Comparison of ENCODE assay signal across 16 cellular contexts in genomic region chr2:60405266-60405665, GRCh38.
A peak's percentile ranks its signal among the peaks of the same experiment; 100 is the strongest.
DNase-seq lines count a peak whose midpoint lies in the region; ATAC-seq and TF ChIP-seq lines count a peak whose summit lies in the region.
"Had no signal": no experiment of that assay in that cellular context is flagged by ENCODE, and none has a peak within 500 bp of the region (broad histone marks: within the 10 kb centered on the region; RNA-seq: fewer than 3 reads in every experiment).

No MANE protein-coding gene starts in this region.

- ATAC-seq in upper lobe of right lung (peak; percentile 28), HG02981 (IDR thresholded peaks at IDR 0.05; ENCODE audit: unreplicated experiment) (no peak)
- ATAC-seq: A549, K562 had no signal

- H3K4me1 Mint-ChIP-seq in mesothelial cell of epicardium, result peaks cover 67% of the 10 kb centered on the region
- H3K4me1 Mint-ChIP-seq in activated T-helper 2 cell treated with anti-CD3 and anti-CD28 coated beads, Interferon-gamma antibody, Interleukin-2, Interleukin-4, amounts not matched to agents 10 μg/mL and 5 μg/mL and 100 μg/mL, durations not matched to agents 14 hours and 24 hours and 36 hours (ENCODE audit: low read depth), result no peaks in the 10 kb centered on the region
- H3K4me1 Mint-ChIP-seq: CD4-positive, CD25-positive, alpha-beta regulatory T cell had no signal

- H2AFZ ChIP-seq in trophoblast cell (ENCODE audit: insufficient read depth, low read length, poor library complexity), result no peak overlapping the region

- H2AK5ac ChIP-seq in trophoblast cell (ENCODE audit: low read length), result no peak overlapping the region

- WGBS in trophoblast cell (ENCODE audit: extremely low coverage, insufficient coverage, insufficient read length), result no CpG with 5 or more reads among the region's 6 CpGs

- peak overlapping the region; percentile 3 for H3K18ac ChIP-seq in trophoblast cell (ENCODE audit: low read length)

- DNase-seq in SJCRH30, result peak; percentile 83 to 92
- DNase-seq in mesothelial cell of epicardium (ENCODE audit: low spot score in 2 of 2, unreplicated experiment in 2 of 2), result no peak
- DNase-seq in trophoblast cell, result no peak
- DNase-seq in upper lobe of right lung, result no peak
- DNase-seq in activated T-helper 2 cell treated with anti-CD3 and anti-CD28 coated beads, Interferon-gamma antibody, Interleukin-2, Interleukin-4, amounts not matched to agents 10 μg/mL and 5 μg/mL and 100 μg/mL, durations not matched to agents 14 hours and 24 hours and 36 hours (ENCODE audit: low spot score), result no peak
- no peak for DNase-seq in nucleus accumbens (lab: John Stamatoyannopoulos, UW)
- DNase-seq: Calu3; CD4-positive, CD25-positive, alpha-beta regulatory T cell; DMS153; DND-41; GDM1; HCEC 1CT; HFFc6 had no signal

- TF ChIP-seq CTCF in mesothelial cell of epicardium (IDR thresholded peaks at IDR 0.05; ENCODE audit: unreplicated experiment), result no peak
- TF ChIP-seq CTCF in upper lobe of right lung (IDR thresholded peaks at IDR 0.05), result no peak

- H4K12ac ChIP-seq in trophoblast cell (ENCODE audit: low read depth, low read length), result no peak overlapping the region

- H3K27me3 ChIP-seq in SJCRH30 (no peaks in the 10 kb centered on the region), trophoblast cell (ENCODE audit: insufficient read depth, low read length) (no peaks in the 10 kb centered on the region), upper lobe of right lung (no peaks in the 10 kb centered on the region)

- peaks cover 38% of the 10 kb centered on the region for H3K4me1 ChIP-seq in SJCRH30
- peaks cover 36 to 41% of the 10 kb centered on the region in 2 experiments for H3K4me1 ChIP-seq in trophoblast cell (ENCODE audit: control insufficient read depth in 1 of 2, insufficient read depth in 2 of 2, low read length in 2 of 2)
- no peaks in the 10 kb centered on the region for H3K4me1 ChIP-seq in upper lobe of right lung
- H3K4me1 ChIP-seq: A549 had no signal

- no peak overlapping the region for H3K4ac ChIP-seq in trophoblast cell (ENCODE audit: low read depth, low read length)

- peak overlapping the region; percentile 7 for H2BK12ac ChIP-seq in trophoblast cell (ENCODE audit: low read length)

- H3K23ac ChIP-seq in trophoblast cell (ENCODE audit: low read length), result no peak overlapping the region

- H2BK120ac ChIP-seq in trophoblast cell (ENCODE audit: insufficient read depth, low read length, poor library complexity), result peak overlapping the region; percentile 48

- H3K27ac Mint-ChIP-seq in mesothelial cell of epicardium, result peak overlapping the region; percentile 68
- H3K27ac Mint-ChIP-seq in activated T-helper 2 cell treated with anti-CD3 and anti-CD28 coated beads, Interferon-gamma antibody, Interleukin-2, Interleukin-4, amounts not matched to agents 10 μg/mL and 5 μg/mL and 100 μg/mL, durations not matched to agents 14 hours and 24 hours and 36 hours, result no peak overlapping the region
- H3K27ac Mint-ChIP-seq: CD4-positive, CD25-positive, alpha-beta regulatory T cell; HFFc6 had no signal

- peak overlapping the region; percentile 28 for H3K27ac ChIP-seq in SJCRH30
- H3K27ac ChIP-seq in trophoblast cell (ENCODE audit: low read depth, low read length), result peak overlapping the region; percentile 87
- H3K27ac ChIP-seq in upper lobe of right lung, result no peak overlapping the region
- H3K27ac ChIP-seq: A549 had no signal

- H3K9me3 Mint-ChIP-seq in mesothelial cell of epicardium, result no peaks in the 10 kb centered on the region
- H3K9me3 Mint-ChIP-seq in activated T-helper 2 cell treated with anti-CD3 and anti-CD28 coated beads, Interferon-gamma antibody, Interleukin-2, Interleukin-4, amounts not matched to agents 10 μg/mL and 5 μg/mL and 100 μg/mL, durations not matched to agents 14 hours and 24 hours and 36 hours, result no peaks in the 10 kb centered on the region

- H4K8ac ChIP-seq in trophoblast cell (ENCODE audit: low read depth, low read length), result peak overlapping the region; percentile 45

- H3K4me3 Mint-ChIP-seq in mesothelial cell of epicardium, result no peak overlapping the region
- H3K4me3 Mint-ChIP-seq in activated T-helper 2 cell treated with anti-CD3 and anti-CD28 coated beads, Interferon-gamma antibody, Interleukin-2, Interleukin-4, amounts not matched to agents 10 μg/mL and 5 μg/mL and 100 μg/mL, durations not matched to agents 14 hours and 24 hours and 36 hours (ENCODE audit: low read depth), result no peak overlapping the region
- H3K4me3 Mint-ChIP-seq: CD4-positive, CD25-positive, alpha-beta regulatory T cell; HFFc6 had no signal

- peaks cover 23% of the 10 kb centered on the region for H3K79me1 ChIP-seq in trophoblast cell (ENCODE audit: low read length)

- H3K9me3 ChIP-seq in SJCRH30 (replicated peaks) (no peaks in the 10 kb centered on the region), trophoblast cell (ENCODE audit: insufficient read depth, low read depth, low read length) (no peaks in the 10 kb centered on the region), upper lobe of right lung (no peaks in the 10 kb centered on the region)
- H3K9me3 ChIP-seq: A549 had no signal

- H3K9ac ChIP-seq in trophoblast cell (ENCODE audit: low read length), result no peak overlapping the region

- peaks cover 2% of the 10 kb centered on the region for H3K79me2 ChIP-seq in trophoblast cell (ENCODE audit: control insufficient read depth, insufficient read depth, low read length, poor library complexity)

- H3K14ac ChIP-seq in trophoblast cell (ENCODE audit: low read length), result peak overlapping the region; percentile 5

- peak overlapping the region; percentile 88 for H2BK5ac ChIP-seq in trophoblast cell (ENCODE audit: low read depth, low read length, poor library complexity)

- H3K36me3 ChIP-seq in SJCRH30 (no peaks in the 10 kb centered on the region), trophoblast cell (ENCODE audit: control insufficient read depth in 1 of 2, insufficient read depth in 2 of 2, low read length in 2 of 2) (no peaks in the 10 kb centered on the region), upper lobe of right lung (no peaks in the 10 kb centered on the region)

- no peaks in the 10 kb centered on the region for H3K27me3 Mint-ChIP-seq in mesothelial cell of epicardium (ENCODE audit: low read depth)
- H3K27me3 Mint-ChIP-seq in activated T-helper 2 cell treated with anti-CD3 and anti-CD28 coated beads, Interferon-gamma antibody, Interleukin-2, Interleukin-4, amounts not matched to agents 10 μg/mL and 5 μg/mL and 100 μg/mL, durations not matched to agents 14 hours and 24 hours and 36 hours (ENCODE audit: low read depth), result peaks cover 7% of the 10 kb centered on the region

- peak overlapping the region; percentile 76 for H4K91ac ChIP-seq in trophoblast cell (ENCODE audit: low read depth, low read length)

- H3K36me3 Mint-ChIP-seq in mesothelial cell of epicardium, result no peaks in the 10 kb centered on the region
- no peaks in the 10 kb centered on the region for H3K36me3 Mint-ChIP-seq in activated T-helper 2 cell treated with anti-CD3 and anti-CD28 coated beads, Interferon-gamma antibody, Interleukin-2, Interleukin-4, amounts not matched to agents 10 μg/mL and 5 μg/mL and 100 μg/mL, durations not matched to agents 14 hours and 24 hours and 36 hours (ENCODE audit: low read depth)
- H3K36me3 Mint-ChIP-seq: CD4-positive, CD25-positive, alpha-beta regulatory T cell had no signal

- H3K4me2 ChIP-seq in trophoblast cell (ENCODE audit: low read length), result no peak overlapping the region
- H3K4me2 ChIP-seq: A549 had no signal

- intact Hi-C loops in upper lobe of right lung (cut with DNase I), result no loop called here
- intact Hi-C loops in activated T-helper 2 cell treated with anti-CD3 and anti-CD28 coated beads, Interferon-gamma antibody, Interleukin-2, Interleukin-4, amounts not matched to agents 10 μg/mL and 5 μg/mL and 100 μg/mL, durations not matched to agents 14 hours and 24 hours and 36 hours (cut with micrococcal nuclease), result no loop called here

- H3K4me3 ChIP-seq in SJCRH30, result no peak overlapping the region
- H3K4me3 ChIP-seq in trophoblast cell (ENCODE audit: low read depth, low read length), result no peak overlapping the region
- H3K4me3 ChIP-seq in upper lobe of right lung, result no peak overlapping the region
- H3K4me3 ChIP-seq: A549, K562 had no signal

Comparison
In these comparisons a context has a peak if more than half of its experiments do, and no peak if none do; other contexts are left out.
1. DNase-seq: peak in SJCRH30 (2 of 2); none in mesothelial cell of epicardium (0 of 2), trophoblast cell (0 of 2), upper lobe of right lung (single experiment), activated T-helper 2 cell treated with anti-CD3 and anti-CD28 coated beads, Interferon-gamma antibody, Interleukin-2, Interleukin-4, amounts not matched to agents 10 μg/mL and 5 μg/mL and 100 μg/mL, durations not matched to agents 14 hours and 24 hours and 36 hours (single experiment) and nucleus accumbens (0 of 56).